27 cellular contexts compared by ENCODE assay signal in genomic region chr6:53669592-53669991, GRCh38.
"Had no signal": no experiment of that assay in that cellular context is flagged by ENCODE, and none has a peak within 500 bp of the region (broad histone marks: within the 10 kb centered on the region; RNA-seq: fewer than 3 reads in every experiment).

No MANE protein-coding gene starts in this region.

- H3K4me3 ChIP-seq: ascending aorta, breast epithelium, coronary artery, dorsolateral prefrontal cortex, gastrocnemius medialis, heart left ventricle had no signal

- ATAC-seq: activated CD4-positive, alpha-beta T cell treated with anti-CD3 and anti-CD28 coated beads for 36 hours; activated naive CD4-positive, alpha-beta T cell treated with anti-CD3 and anti-CD28 coated beads, Interleukin-2, amount 50 U/mL, for 72 hours; activated T-cell treated with anti-CD3 and anti-CD28 coated beads, Interleukin-2, amount 50 U/mL, for 72 hours; esophagus mucosa; foreskin keratinocyte; gastrocnemius medialis; heart left ventricle had no signal

- H3K27ac ChIP-seq: ascending aorta, breast epithelium, coronary artery, dorsolateral prefrontal cortex, foreskin keratinocyte, gastrocnemius medialis, heart left ventricle had no signal

- H3K36me3 ChIP-seq: ascending aorta, breast epithelium, gastrocnemius medialis, heart left ventricle had no signal

- H3K4me1 ChIP-seq: ascending aorta, breast epithelium had no signal

- H3K9me3 ChIP-seq: ascending aorta, breast epithelium, gastrocnemius medialis had no signal

- DNase-seq: activated CD4-positive, alpha-beta memory T cell treated with anti-CD3 and anti-CD28 coated beads, Interleukin-2, amount 10 ng/mL, durations not matched to agents 7 days and 5 days; activated CD4-positive, alpha-beta T cell treated with anti-CD3 and anti-CD28 coated beads for 36 hours; activated CD4-positive, alpha-beta T cell treated with anti-CD3 and anti-CD28 coated beads, Interleukin-2, amount 10 ng/mL, durations not matched to agents 7 days and 5 days; activated CD4-positive, alpha-beta T cell treated with anti-CD3 and anti-CD28 coated beads, Interleukin-2, amount 50 U/mL, for 4 hours; activated CD4-positive, CD25-positive, alpha-beta regulatory T cell; activated CD4-positive, CD25-positive, alpha-beta regulatory T cell treated with anti-CD3 and anti-CD28 coated beads, Interleukin-2, amount 50 U/mL, for 72 hours; activated CD8-positive, alpha-beta memory T cell treated with anti-CD3 and anti-CD28 coated beads, Interleukin-2, amount 50 U/mL, for 48 hours; activated gamma-delta T cell; activated naive CD4-positive, alpha-beta T cell; activated naive CD4-positive, alpha-beta T cell treated with anti-CD3 and anti-CD28 coated beads, Interleukin-2, amount 10 ng/mL, durations not matched to agents 7 days and 5 days; activated naive CD8-positive, alpha-beta T cell treated with anti-CD3 and anti-CD28 coated beads, Interleukin-2, amount 10 ng/mL, durations not matched to agents 7 days and 5 days; activated T-cell treated with anti-CD3 and anti-CD28 coated beads for 4 hours; activated T-cell treated with anti-CD3 and anti-CD28 coated beads, Interleukin-2, amount 50 U/mL, for 24 hours; activated T-cell treated with anti-CD3 and anti-CD28 coated beads, Interleukin-2, amount 50 U/mL, for 72 hours; dorsolateral prefrontal cortex; effector memory CD4-positive, alpha-beta T cell; endodermal cell; foreskin keratinocyte; gastrocnemius medialis; glutamatergic neuron; heart left ventricle; T-helper 2 cell had no signal

- H3K27me3 ChIP-seq: ascending aorta, breast epithelium, gastrocnemius medialis had no signal
